Comparison of ENCODE assay signal across 8 cellular contexts in genomic region chr19:13154911-13155471, GRCh38. TPM values are rescaled to one million over a fixed set of nuclear protein-coding genes. Genes with fewer than 3 reads are reported as not detected.
DNase-seq lines count a peak whose midpoint lies in the region; TF ChIP-seq lines count a peak whose summit lies in the region.

No MANE protein-coding gene starts in this region.

- H3K27ac ChIP-seq in stomach, result peak overlapping the region; percentile 96 to 99 (median 99)

- TF ChIP-seq EP300 in stomach (IDR thresholded peaks at IDR 0.05), result no peak

- peak overlapping the region; percentile 85 to 92 (median 88) for H3K4me3 ChIP-seq in stomach

- no peak for TF ChIP-seq POLR2A in stomach (IDR thresholded peaks at IDR 0.05)

- intact Hi-C loops in stomach (cut with DNase I; ENCODE audit: low total_unique reads), result no loop called here

- WGBS in stomach, 5 donors, result 2 to 4% (median 3%) methylated on average over 18 to 24 of the region's 24 CpGs

- TF ChIP-seq CTCF in stomach (IDR thresholded peaks at IDR 0.05), result peak in 1 of 7 experiments; percentile 6

- no peaks in the 10 kb centered on the region for H3K36me3 ChIP-seq in stomach

- peaks cover 16 to 33% (median 28%) of the 10 kb centered on the region in 4 donors for H3K4me1 ChIP-seq in stomach

- peak; percentile 31 to 67 for DNase-seq in NOMO-1 (lab: John Stamatoyannopoulos, UW; ENCODE audit: unreplicated experiment in 2 of 2)
- DNase-seq in NOMO-1 treated with dmso at 0.1 percent for 144 hours (lab: John Stamatoyannopoulos, UW; ENCODE audit: unreplicated experiment), result no peak
- peak; percentile 52 for DNase-seq in NCI-H748 treated with DMSO at 0.1 percent for 48 hours (lab: John Stamatoyannopoulos, UW)
- DNase-seq in activated CD8-positive, alpha-beta memory T cell treated with anti-CD3 and anti-CD28 coated beads, Interleukin-2, amount 50 U/mL, for 4 hours, result peak; percentile 78
- peak; percentile 56 for DNase-seq in epidermal melanocyte (ENCODE audit: insufficient read length, low spot score)
- DNase-seq in myocyte (ENCODE audit: low read depth), result peak; percentile 65
- peak; percentile 92 for DNase-seq in stomach
- DNase-seq in SKM-1 (lab: John Stamatoyannopoulos, UW; ENCODE audit: unreplicated experiment), result no peak

- H3K27me3 ChIP-seq in stomach, result no peaks in the 10 kb centered on the region

- H3K9me3 ChIP-seq in stomach, result no peaks in the 10 kb centered on the region

RNA-seq across cellular contexts. Expression of gene IER2, which starts 4.8 kb away (rescaled TPM):
- total RNA-seq in myocyte (20.8 and 21.8 TPM in 2 replicates), stomach (100 to 1,000 TPM in 3 of 5 donors, 10 to 100 TPM in 2; 32.3 to 421 (median 150) TPM)
- 28.1 TPM for polyA plus RNA-seq in myocyte (2012)
- 10 to 100 TPM; 64.3 to 87.2 (median 64.6) TPM for polyA plus RNA-seq in stomach

RNA-seq across cellular contexts. Expression of gene STX10, which starts 4.8 kb away (rescaled TPM):
- total RNA-seq in myocyte, result 54.1 and 85.2 TPM in 2 replicates
- polyA plus RNA-seq in myocyte (2012), result 80.6 TPM
- total RNA-seq in stomach, result 100 to 1,000 TPM in 3 of 5 donors, 10 to 100 TPM in 2; 20.4 to 942 (median 117) TPM
- 100 to 1,000 TPM in 1 of 3 donors, 10 to 100 TPM in 2; 74.8 to 114 (median 94.7) TPM for polyA plus RNA-seq in stomach

RNA-seq across cellular contexts. Expression of gene NACC1, which starts 36.9 kb away (rescaled TPM):
- total RNA-seq in myocyte, result 59.7 and 66.2 TPM in 2 replicates
- 42.8 TPM for polyA plus RNA-seq in myocyte (2012)
- 100 to 1,000 TPM in 1 of 5 donors, 10 to 100 TPM in 4; 10.1 to 122 (median 26.3) TPM for total RNA-seq in stomach
- 10 to 100 TPM in 1 of 3 donors, 1 to 10 TPM in 2; 6.9 to 26.2 (median 9.5) TPM for polyA plus RNA-seq in stomach

RNA-seq across cellular contexts. Expression of gene TRMT1, which starts 38.5 kb away (rescaled TPM):
- total RNA-seq in myocyte (23.3 and 30.0 TPM in 2 replicates), stomach (100 to 1,000 TPM in 1 of 5 donors, 10 to 100 TPM in 4; 29.6 to 373 (median 36.5) TPM)
- 20.0 TPM for polyA plus RNA-seq in myocyte (2012)
- 10 to 100 TPM; 64.7 to 88.2 (median 77.9) TPM for polyA plus RNA-seq in stomach

RNA-seq across cellular contexts. Expression of gene LYL1, which starts 52.3 kb away (rescaled TPM):
- total RNA-seq in myocyte (not detected in 2 replicates), stomach (10 to 100 TPM in 2 of 5 donors, 1 to 10 TPM in 2, not detected in 1; 1.3 to 19.3 (median 7.6) TPM)
- 0.06 TPM for polyA plus RNA-seq in myocyte (2012)
- 1 to 10 TPM; 4.1 to 5.5 (median 5.0) TPM for polyA plus RNA-seq in stomach

Comparison
In these comparisons a context has a peak if more than half of its experiments do, and no peak if none do; other contexts are left out.
1. DNase-seq: peak in NOMO-1 (2 of 2), NCI-H748 treated with DMSO at 0.1 percent for 48 hours (single experiment), activated CD8-positive, alpha-beta memory T cell treated with anti-CD3 and anti-CD28 coated beads, Interleukin-2, amount 50 U/mL, for 4 hours (single experiment), epidermal melanocyte (single experiment), myocyte (single experiment) and stomach (single experiment); none in NOMO-1 treated with dmso at 0.1 percent for 144 hours (single experiment) and SKM-1 (single experiment).